23 cellular contexts compared by ENCODE assay signal in the genomic region with DNA sequence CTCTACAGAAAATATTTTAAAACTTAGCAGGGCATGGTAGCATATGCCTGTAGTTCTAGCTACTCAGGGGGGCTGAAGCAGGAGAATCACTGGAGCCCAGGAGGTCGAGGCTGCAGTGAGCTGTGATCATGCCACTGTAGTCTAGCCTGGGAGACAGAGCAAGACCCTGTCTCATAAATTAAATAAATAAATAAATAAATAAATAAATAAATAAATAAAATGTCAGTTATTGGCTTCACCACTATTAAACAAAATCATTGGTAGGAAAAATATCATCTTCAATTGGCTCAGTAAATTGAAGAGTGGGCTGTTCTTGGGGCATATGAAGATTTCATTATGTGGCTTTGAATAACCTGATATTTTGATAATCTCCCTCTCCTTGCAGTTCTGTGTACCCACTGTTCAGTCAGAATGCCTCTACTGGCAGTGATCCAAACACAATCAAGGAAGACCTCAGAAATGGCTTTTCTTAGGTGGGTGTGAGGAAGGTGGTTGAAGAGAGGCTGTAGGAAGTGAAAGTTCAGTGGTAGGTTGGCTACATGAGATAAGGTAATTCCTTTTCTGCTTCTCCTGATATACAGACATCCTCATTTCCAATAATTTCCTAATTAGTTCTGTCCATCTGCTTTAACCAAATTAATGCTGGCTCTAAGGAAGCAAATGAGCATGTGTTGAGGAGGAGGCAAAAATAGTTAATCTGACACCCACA.
"Had no signal": no experiment of that assay in that cellular context is flagged by ENCODE, and none has a peak within 500 bp of the region (broad histone marks: within the 10 kb centered on the region; RNA-seq: fewer than 3 reads in every experiment).

No MANE protein-coding gene starts in this region.

- FAIRE-seq: frontal cortex, kidney had no signal

- H3K27ac ChIP-seq: dorsolateral prefrontal cortex, prostate gland, right atrium auricular region, stomach, thyroid gland, vagina had no signal

- H3K36me3 Mint-ChIP-seq: naive thymus-derived CD4-positive, alpha-beta T cell; stimulated activated effector memory CD8-positive, alpha-beta T cell treated with anti-CD3 and anti-CD28 coated beads, Interleukin-12 subunit alpha, Interleukin-12 subunit beta, amount 100 ng/mL, for 72 hours had no signal

- H3K4me2 ChIP-seq: smooth muscle cell had no signal

- H3K9me3 ChIP-seq: prostate gland, right atrium auricular region, stomach, thyroid gland, vagina had no signal

- H3K27ac Mint-ChIP-seq: naive thymus-derived CD4-positive, alpha-beta T cell; nephron progenitor cell; stimulated activated effector memory CD8-positive, alpha-beta T cell treated with anti-CD3 and anti-CD28 coated beads, Interleukin-12 subunit alpha, Interleukin-12 subunit beta, amount 100 ng/mL, for 72 hours had no signal

- ATAC-seq: left lobe of liver; naive thymus-derived CD4-positive, alpha-beta T cell; sciatic nerve; stimulated activated effector memory CD8-positive, alpha-beta T cell treated with anti-CD3 and anti-CD28 coated beads, Interleukin-12 subunit alpha, Interleukin-12 subunit beta, amount 100 ng/mL, for 72 hours had no signal

- H3K4me3 ChIP-seq: dorsolateral prefrontal cortex, prostate gland, right atrium auricular region, smooth muscle cell, stomach, thyroid gland, vagina had no signal

- H3K4me1 ChIP-seq: prostate gland had no signal

- DNase-seq: dorsolateral prefrontal cortex; effector CD4-positive, alpha-beta T cell; kidney; mesendoderm; midbrain; naive thymus-derived CD4-positive, alpha-beta T cell; nephron progenitor cell; nucleus accumbens; stimulated activated CD4-positive, alpha-beta T cell treated with anti-CD3 and anti-CD28 coated beads, Interleukin-12 subunit alpha, Interleukin-12 subunit beta, amount 100 ng/mL, for 4 hours; stimulated activated CD4-positive, alpha-beta T cell treated with anti-CD3 and anti-CD28 coated beads, Interleukin-1b, Interleukin-23, amount 100 ng/mL, for 48 hours; stimulated activated CD4-positive, alpha-beta T cell treated with anti-CD3 and anti-CD28 coated beads, Interleukin-4, amount 100 ng/mL, for 24 hours; stimulated activated naive CD4-positive, alpha-beta T cell treated with Interleukin-2 at 50 U/mL for 16 hours; stomach; thyroid gland; trophoblast cell had no signal

- H3K4me3 Mint-ChIP-seq: naive thymus-derived CD4-positive, alpha-beta T cell; nephron progenitor cell; stimulated activated effector memory CD8-positive, alpha-beta T cell treated with anti-CD3 and anti-CD28 coated beads, Interleukin-12 subunit alpha, Interleukin-12 subunit beta, amount 100 ng/mL, for 72 hours had no signal

- H3K4me1 Mint-ChIP-seq: stimulated activated effector memory CD8-positive, alpha-beta T cell treated with anti-CD3 and anti-CD28 coated beads, Interleukin-12 subunit alpha, Interleukin-12 subunit beta, amount 100 ng/mL, for 72 hours had no signal
